ENCODE assay signal across 26 cellular contexts in the genomic region with DNA sequence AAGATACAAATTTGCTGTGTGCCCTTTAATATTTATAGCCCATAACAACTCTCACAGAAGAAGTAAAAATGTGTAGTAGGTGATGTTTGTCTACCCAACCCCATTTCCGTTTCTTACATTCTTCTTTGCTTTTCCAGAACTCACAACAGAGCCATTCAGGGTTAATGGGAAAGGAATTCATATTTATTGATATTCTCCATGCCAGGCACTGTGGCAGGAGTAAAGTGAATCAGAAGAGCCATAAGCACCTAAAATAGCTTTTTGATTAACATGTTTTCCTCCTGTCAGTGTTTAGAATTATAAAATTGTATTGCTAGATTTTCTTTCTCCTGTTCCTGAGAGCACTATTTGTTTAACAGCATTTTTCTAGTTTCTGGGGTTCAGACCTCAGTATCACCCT. TPM values are rescaled to one million over a fixed set of nuclear protein-coding genes. Genes with fewer than 3 reads are reported as not detected.
DNase-seq lines count a peak whose midpoint lies in the region; ATAC-seq and TF ChIP-seq lines count a peak whose summit lies in the region.
"Had no signal": no experiment of that assay in that cellular context is flagged by ENCODE, and none has a peak within 500 bp of the region (broad histone marks: within the 10 kb centered on the region; RNA-seq: fewer than 3 reads in every experiment).

No MANE protein-coding gene starts in this region.

- H3K9ac ChIP-seq in SK-N-SH, result no peak overlapping the region
- H3K9ac ChIP-seq in smooth muscle cell (ENCODE audit: low read depth), result no peak overlapping the region
- H3K9ac ChIP-seq: neural progenitor cell had no signal

- TF ChIP-seq POLR2A in esophagus muscularis mucosa (IDR thresholded peaks at IDR 0.05; ENCODE audit: low read depth) (no peak), sigmoid colon (IDR thresholded peaks at IDR 0.05) (no peak)

- no peaks in the 10 kb centered on the region for H3K36me3 Mint-ChIP-seq in GM23338 (ENCODE audit: low read depth)
- H3K36me3 Mint-ChIP-seq: CD8-positive, alpha-beta memory T cell; neural progenitor cell; stimulated activated naive B cell treated with anti-CD40 and anti-IgM and Interleukin-4, amounts not matched to agents 10 μg/mL and 1 μg/mL and 100 μg/mL, for 72 hours had no signal

- WGBS in SK-N-SH (ENCODE audit: low lambda C conversion rate), result 40% methylated on average over 1 of the region's 1 CpG
- 54% methylated on average over 1 of the region's 1 CpG for WGBS in esophagus muscularis mucosa
- WGBS in sigmoid colon, 2 donors, result 20 to 53% methylated on average over 1 of the region's 1 CpG
- 71% methylated on average over 1 of the region's 1 CpG for WGBS in heart right ventricle, 2 donors
- 88% methylated on average over 1 of the region's 1 CpG for WGBS in smooth muscle cell (ENCODE audit: low lambda C conversion rate)

- H3K4me1 Mint-ChIP-seq in GM23338, result peaks cover 12% of the 10 kb centered on the region
- H3K4me1 Mint-ChIP-seq: B cell; CD8-positive, alpha-beta memory T cell; stimulated activated naive B cell treated with anti-CD40 and anti-IgM and Interleukin-4, amounts not matched to agents 10 μg/mL and 1 μg/mL and 100 μg/mL, for 72 hours had no signal

- H3K27me3 ChIP-seq in GM23338 (ENCODE audit: insufficient read depth) (no peaks in the 10 kb centered on the region), SK-N-SH (ENCODE audit: insufficient read depth) (no peaks in the 10 kb centered on the region), esophagus muscularis mucosa (no peaks in the 10 kb centered on the region), sigmoid colon (no peaks in the 10 kb centered on the region), heart right ventricle (no peaks in the 10 kb centered on the region), smooth muscle cell (ENCODE audit: low read depth) (peaks cover 5% of the 10 kb centered on the region)
- H3K27me3 ChIP-seq: neural progenitor cell, right lobe of liver, testis, vagina had no signal

- TF ChIP-seq RAD21 in SK-N-SH (IDR thresholded peaks at IDR 0.05; ENCODE audit: low read length), result no peak

- H3K27me3 Mint-ChIP-seq in GM23338 (ENCODE audit: insufficient read depth, low read depth, poor library complexity), result no peaks in the 10 kb centered on the region
- H3K27me3 Mint-ChIP-seq: activated T-cell treated with anti-CD3 and anti-CD28 coated beads, Interleukin-2, amount 50 U/mL, for 24 hours; B cell; CD8-positive, alpha-beta memory T cell; stimulated activated naive B cell treated with anti-CD40 and anti-IgM and Interleukin-4, amounts not matched to agents 10 μg/mL and 1 μg/mL and 100 μg/mL, for 72 hours had no signal

- POLR2A ChIA-PET in SK-N-SH (lab: Yijun Ruan, JAX), result no interaction called here

- H3F3A ChIP-seq in GM23338 (replicated peaks; ENCODE audit: low read depth) (no peaks in the 10 kb centered on the region), SK-N-SH (replicated peaks; ENCODE audit: insufficient read depth) (no peaks in the 10 kb centered on the region), smooth muscle cell (ENCODE audit: low read depth) (no peaks in the 10 kb centered on the region)

- H3K4me3 Mint-ChIP-seq in GM23338, result no peak overlapping the region
- H3K4me3 Mint-ChIP-seq: activated T-cell treated with anti-CD3 and anti-CD28 coated beads, Interleukin-2, amount 50 U/mL, for 24 hours; B cell; CD8-positive, alpha-beta memory T cell; neural progenitor cell; stimulated activated naive B cell treated with anti-CD40 and anti-IgM and Interleukin-4, amounts not matched to agents 10 μg/mL and 1 μg/mL and 100 μg/mL, for 72 hours had no signal

- TF ChIP-seq EP300 in SK-N-SH (IDR thresholded peaks at IDR 0.05; ENCODE audit: borderline replicate concordance in 1 of 2, low read depth in 1 of 2, low read length in 1 of 2), result no peak
- TF ChIP-seq EP300 in esophagus muscularis mucosa (IDR thresholded peaks at IDR 0.05), result no peak
- no peak for TF ChIP-seq EP300 in sigmoid colon (IDR thresholded peaks at IDR 0.05)

- peaks cover under 1% of the 10 kb centered on the region; the same call in 1 of the 2 replicates for H3K9me2 ChIP-seq in GM23338 (ENCODE audit: insufficient read depth)
- no peaks in the 10 kb centered on the region for H3K9me2 ChIP-seq in SK-N-SH

- H3K4me1 ChIP-seq in GM23338 (ENCODE audit: insufficient read depth) (peaks cover 4% of the 10 kb centered on the region; the same call in 1 of the 2 replicates), SK-N-SH (ENCODE audit: control insufficient read depth in 1 of 2, insufficient read depth in 2 of 2, low read depth in 1 of 2, low read length in 1 of 2) (peaks cover 2 to 4% of the 10 kb centered on the region in 2 experiments; a peak in 3 of 4 replicates), esophagus muscularis mucosa (peaks cover 3 to 32% (median 29%) of the 10 kb centered on the region in 4 donors), sigmoid colon (peaks cover 0 to 27% (median 24%) of the 10 kb centered on the region in 4 donors), heart right ventricle (peaks cover 0 to 23% (median 0%) of the 10 kb centered on the region in 9 donors), mucosa of descending colon (ENCODE audit: low read depth) (peaks cover 8% of the 10 kb centered on the region), smooth muscle cell (ENCODE audit: low read depth) (no peaks in the 10 kb centered on the region)
- H3K4me1 ChIP-seq: neural progenitor cell, right lobe of liver, testis had no signal

- H4K20me1 ChIP-seq in GM23338 (replicated peaks; ENCODE audit: insufficient read depth), result no peaks in the 10 kb centered on the region
- no peaks in the 10 kb centered on the region for H4K20me1 ChIP-seq in SK-N-SH (ENCODE audit: insufficient read depth)
- H4K20me1 ChIP-seq in smooth muscle cell (ENCODE audit: low read depth), result no peaks in the 10 kb centered on the region

- H3K4me2 ChIP-seq in GM23338 (no peak overlapping the region), SK-N-SH (no peak overlapping the region), smooth muscle cell (no peak overlapping the region)
- H3K4me2 ChIP-seq: neural progenitor cell had no signal

- H3K9me3 Mint-ChIP-seq in GM23338, result no peaks in the 10 kb centered on the region
- H3K9me3 Mint-ChIP-seq: activated T-cell treated with anti-CD3 and anti-CD28 coated beads, Interleukin-2, amount 50 U/mL, for 24 hours; neural progenitor cell; stimulated activated naive B cell treated with anti-CD40 and anti-IgM and Interleukin-4, amounts not matched to agents 10 μg/mL and 1 μg/mL and 100 μg/mL, for 72 hours had no signal

- DNase-seq in GM23338 (ENCODE audit: low spot score) (no peak), SK-N-SH (no peak), esophagus muscularis mucosa (ENCODE audit: extremely low spot score) (no peak), sigmoid colon (no peak), heart right ventricle (no peak), mucosa of descending colon (no peak), NOMO-1 (lab: John Stamatoyannopoulos, UW; ENCODE audit: unreplicated experiment in 2 of 2) (no peak), smooth muscle cell (lab: John Stamatoyannopoulos, UW; ENCODE audit: unreplicated experiment) (no peak)
- DNase-seq: activated CD4-positive, alpha-beta T cell treated with anti-CD3 and anti-CD28 coated beads for 48 hours; activated T-cell treated with anti-CD3 and anti-CD28 coated beads, Interleukin-2, amount 50 U/mL, for 24 hours; CD8-positive, alpha-beta memory T cell; cerebellar nuclear complex; kidney; NCI-H1092; NCI-H2029; NCI-H2227 treated with DMSO at 0.1 percent for 48 hours; NCI-H748 treated with DMSO at 0.1 percent for 48 hours; right lobe of liver; stimulated activated CD4-positive, alpha-beta T cell treated with anti-CD3 and anti-CD28 coated beads, Interleukin-4, amount 100 ng/mL, for 4 hours; stimulated activated naive B cell treated with anti-CD40 and anti-IgM and Interleukin-4, amounts not matched to agents 10 μg/mL and 1 μg/mL and 100 μg/mL, for 72 hours; testis had no signal

- H3K27ac Mint-ChIP-seq in GM23338, result 0 out of 2 replicates have a peak overlapping the region, but pooled peaks have one; percentile 12
- H3K27ac Mint-ChIP-seq: activated T-cell treated with anti-CD3 and anti-CD28 coated beads, Interleukin-2, amount 50 U/mL, for 24 hours; B cell; CD8-positive, alpha-beta memory T cell; neural progenitor cell; stimulated activated naive B cell treated with anti-CD40 and anti-IgM and Interleukin-4, amounts not matched to agents 10 μg/mL and 1 μg/mL and 100 μg/mL, for 72 hours had no signal

- ATAC-seq in GM23338, result no peak
- ATAC-seq in heart right ventricle, result no peak
- ATAC-seq in mucosa of descending colon, result no peak
- ATAC-seq: right lobe of liver; stimulated activated naive B cell treated with anti-CD40 and anti-IgM and Interleukin-4, amounts not matched to agents 10 μg/mL and 1 μg/mL and 100 μg/mL, for 72 hours had no signal

- H3K79me2 ChIP-seq in GM23338 (replicated peaks; ENCODE audit: insufficient read depth), result no peaks in the 10 kb centered on the region
- H3K79me2 ChIP-seq in SK-N-SH (ENCODE audit: insufficient read depth), result no peaks in the 10 kb centered on the region
- H3K79me2 ChIP-seq in smooth muscle cell (ENCODE audit: low read depth), result peaks cover 8% of the 10 kb centered on the region

- H2AFZ ChIP-seq in GM23338 (no peak overlapping the region), SK-N-SH (ENCODE audit: low read depth) (no peak overlapping the region), smooth muscle cell (ENCODE audit: low read depth) (no peak overlapping the region)
- H2AFZ ChIP-seq: neural progenitor cell had no signal

- H3K9me3 ChIP-seq in SK-N-SH, result no peaks in the 10 kb centered on the region
- H3K9me3 ChIP-seq in esophagus muscularis mucosa, result no peaks in the 10 kb centered on the region
- no peaks in the 10 kb centered on the region for H3K9me3 ChIP-seq in sigmoid colon
- H3K9me3 ChIP-seq in heart right ventricle, result no peaks in the 10 kb centered on the region
- no peaks in the 10 kb centered on the region for H3K9me3 ChIP-seq in mucosa of descending colon
- H3K9me3 ChIP-seq in smooth muscle cell (replicated peaks; ENCODE audit: low read depth), result no peaks in the 10 kb centered on the region
- H3K9me3 ChIP-seq: right lobe of liver, testis, vagina had no signal

- no peak overlapping the region for H3K4me3 ChIP-seq in GM23338
- no peak overlapping the region for H3K4me3 ChIP-seq in SK-N-SH (ENCODE audit: low read depth in 2 of 2, low read length in 1 of 2)
- no peak overlapping the region for H3K4me3 ChIP-seq in esophagus muscularis mucosa
- H3K4me3 ChIP-seq in sigmoid colon, result no peak overlapping the region
- no peak overlapping the region for H3K4me3 ChIP-seq in heart right ventricle
- no peak overlapping the region for H3K4me3 ChIP-seq in mucosa of descending colon
- no peak overlapping the region for H3K4me3 ChIP-seq in smooth muscle cell
- H3K4me3 ChIP-seq: neural progenitor cell, right lobe of liver, testis, vagina had no signal

- H3K27ac ChIP-seq in GM23338 (ENCODE audit: low read depth), result no peak overlapping the region
- peak overlapping the region in 1 of 2 experiments; percentile 12; a peak in 1 of 4 replicates for H3K27ac ChIP-seq in SK-N-SH (ENCODE audit: low read depth in 2 of 2, low read length in 1 of 2)
- H3K27ac ChIP-seq in esophagus muscularis mucosa (replicated peaks in 1 of 4), result peak overlapping the region in 3 of 4 donors; percentile 2 to 59 (median 42)
- peak overlapping the region; percentile 41 to 66 (median 46) for H3K27ac ChIP-seq in sigmoid colon
- peak overlapping the region in 1 of 10 donors; percentile 28 for H3K27ac ChIP-seq in heart right ventricle
- H3K27ac ChIP-seq in smooth muscle cell (ENCODE audit: low read depth), result no peak overlapping the region
- H3K27ac ChIP-seq: neural progenitor cell, right lobe of liver, testis, vagina had no signal

- intact Hi-C loops in esophagus muscularis mucosa (cut with DNase I), result no loop called here
- intact Hi-C loops in sigmoid colon (cut with DNase I), result no loop called here
- intact Hi-C loops in heart right ventricle (cut with DNase I), result no loop called here
- intact Hi-C loops in mucosa of descending colon (cut with DNase I, micrococcal nuclease), result no loop called here

- CTCF ChIA-PET in SK-N-SH (lab: Yijun Ruan, JAX), result interaction anchor here (1.1 kb wide), 1 partner anchor 21 kb away, joined by 3 read pairs; no protein-coding TSS in a partner anchor

- no peak for TF ChIP-seq CTCF in GM23338 (conservative IDR thresholded peaks at IDR 0.05; ENCODE audit: low read depth in 2 of 2)
- TF ChIP-seq CTCF in SK-N-SH (IDR thresholded peaks at IDR 0.05), result no peak
- no peak for TF ChIP-seq CTCF in esophagus muscularis mucosa (IDR thresholded peaks at IDR 0.05)
- TF ChIP-seq CTCF in sigmoid colon (IDR thresholded peaks at IDR 0.05), result no peak
- no peak for TF ChIP-seq CTCF in heart right ventricle (IDR thresholded peaks at IDR 0.05)
- TF ChIP-seq CTCF in mucosa of descending colon (IDR thresholded peaks at IDR 0.05), result no peak
- TF ChIP-seq CTCF in smooth muscle cell (IDR thresholded peaks at IDR 0.05; ENCODE audit: borderline replicate concordance, insufficient read depth, poor library complexity, severe bottlenecking), result no peak

- H3K36me3 ChIP-seq in GM23338 (ENCODE audit: insufficient read depth) (no peaks in the 10 kb centered on the region), SK-N-SH (replicated peaks in 1 of 2; ENCODE audit: control insufficient read depth in 1 of 2, insufficient read depth in 2 of 2, low read length in 1 of 2) (peaks cover 0 to 2% of the 10 kb centered on the region in 2 experiments), esophagus muscularis mucosa (no peaks in the 10 kb centered on the region), sigmoid colon (no peaks in the 10 kb centered on the region), heart right ventricle (no peaks in the 10 kb centered on the region), mucosa of descending colon (ENCODE audit: low read depth) (no peaks in the 10 kb centered on the region), smooth muscle cell (ENCODE audit: low read depth) (no peaks in the 10 kb centered on the region)
- H3K36me3 ChIP-seq: neural progenitor cell, right lobe of liver, vagina had no signal

RNA-seq across cellular contexts. Expression of a gene that starts 49.5 kb away (rescaled TPM):
- 3.1 and 3.5 TPM in 2 replicates for total RNA-seq in GM23338 (2014; rRNA removed; shearing (Covaris generic))
- polyA plus RNA-seq in GM23338 (2016; fragmentation: Nextera tagmentation; extraction: Ambion mirVana), result 0.40 and 1.0 TPM in 2 replicates
- 51.1 and 64.1 TPM in 2 replicates for polyA plus RNA-seq in SK-N-SH (2012; rRNA removed)
- 61.6 and 67.3 TPM in 2 replicates for polyA plus RNA-seq in SK-N-SH (2012; cell fraction: cytosol; rRNA removed)
- polyA plus RNA-seq in SK-N-SH (2012; cell fraction: nucleus; rRNA removed), result 66.6 and 76.1 TPM in 2 replicates
- 100 to 1,000 TPM; 117 to 181 (median 158) TPM for total RNA-seq in esophagus muscularis mucosa
- total RNA-seq in sigmoid colon, result 100 to 1,000 TPM; 213 to 298 (median 250) TPM
- polyA plus RNA-seq in sigmoid colon, result 10 to 100 TPM in 1 of 3 donors, 1 to 10 TPM in 2; 8.4 to 20.6 (median 8.6) TPM
- 10 to 100 TPM; 41.4 to 83.2 (median 63.0) TPM for total RNA-seq in heart right ventricle
- 10 to 100 TPM; 14.5 to 16.1 TPM for polyA plus RNA-seq in heart right ventricle
- total RNA-seq in mucosa of descending colon, result 100 to 1,000 TPM in 1 of 3 donors, 10 to 100 TPM in 2; 72.4 to 150 (median 83.7) TPM
- 280 and 295 TPM in 2 replicates for total RNA-seq in smooth muscle cell
- 20.6 and 94.4 TPM in 2 replicates for polyA plus RNA-seq in smooth muscle cell
- total RNA-seq: activated CD8-positive, alpha-beta memory T cell treated with anti-CD3 and anti-CD28 coated beads for 36 hours; B cell; CD8-positive, alpha-beta memory T cell; T-helper 2 cell treated with Interferon-gamma antibody and Interleukin-4, amounts not matched to agents 100 ng/mL and 5 ng/mL, for 36 hours had no signal
- polyA plus RNA-seq: CD8-positive, alpha-beta memory T cell had no signal

Comparison
In these comparisons a context has a peak if more than half of its experiments do, and no peak if none do; other contexts are left out.
1. H3K27ac ChIP-seq: peak in esophagus muscularis mucosa (3 of 4) and sigmoid colon (4 of 4); none in GM23338 (single experiment) and smooth muscle cell (single experiment).